Comparison of ENCODE assay signal across 38 cellular contexts in genomic region chr11:105377870-105378269, GRCh38.
"Had no signal": no experiment of that assay in that cellular context is flagged by ENCODE, and none has a peak within 500 bp of the region (broad histone marks: within the 10 kb centered on the region; RNA-seq: fewer than 3 reads in every experiment).

No MANE protein-coding gene starts in this region.

- H3K4me1 Mint-ChIP-seq: activated naive CD4-positive, alpha-beta T cell treated with anti-CD3 and anti-CD28 coated beads, Interleukin-2, amount 10 ng/mL, durations not matched to agents 7 days and 5 days; activated naive CD4-positive, alpha-beta T cell treated with anti-CD3 and anti-CD28 coated beads, Interleukin-2, amount 50 U/mL, for 24 hours; activated naive CD8-positive, alpha-beta T cell treated with anti-CD3 and anti-CD28 coated beads for 36 hours; activated naive CD8-positive, alpha-beta T cell treated with anti-CD3 and anti-CD28 coated beads, Interleukin-2, amount 10 ng/mL, durations not matched to agents 7 days and 5 days; activated naive CD8-positive, alpha-beta T cell treated with anti-CD3 and anti-CD28 coated beads, Interleukin-2, amount 50 U/mL, for 24 hours; activated T-helper 17 cell treated with anti-CD3 and anti-CD28 coated beads, Interleukin-2, amount 50 U/mL, for 72 hours; brain; central memory CD8-positive, alpha-beta T cell had no signal

- H3K4me1 ChIP-seq: adrenal gland, ascending aorta, body of pancreas, breast epithelium had no signal

- H3K27me3 Mint-ChIP-seq: activated naive CD4-positive, alpha-beta T cell treated with anti-CD3 and anti-CD28 coated beads, Interleukin-2, amount 10 ng/mL, durations not matched to agents 7 days and 5 days; activated naive CD8-positive, alpha-beta T cell treated with anti-CD3 and anti-CD28 coated beads for 36 hours; activated naive CD8-positive, alpha-beta T cell treated with anti-CD3 and anti-CD28 coated beads, Interleukin-2, amount 10 ng/mL, durations not matched to agents 7 days and 5 days; activated naive CD8-positive, alpha-beta T cell treated with anti-CD3 and anti-CD28 coated beads, Interleukin-2, amount 50 U/mL, for 24 hours; activated T-cell treated with anti-CD3 and anti-CD28 coated beads, Interleukin-2, amount 50 U/mL, for 24 hours; activated T-helper 17 cell treated with anti-CD3 and anti-CD28 coated beads, Interleukin-2, amount 50 U/mL, for 72 hours; brain; central memory CD8-positive, alpha-beta T cell had no signal

- H3K4me3 ChIP-seq: adrenal gland, ascending aorta, body of pancreas, breast epithelium, cardiac muscle cell had no signal

- H3K27me3 ChIP-seq: adrenal gland, ascending aorta, body of pancreas, brain microvascular endothelial cell, breast epithelium, cardiac muscle cell had no signal

- H3K9me3 Mint-ChIP-seq: activated naive CD8-positive, alpha-beta T cell treated with anti-CD3 and anti-CD28 coated beads, Interleukin-2, amount 50 U/mL, for 24 hours; activated T-helper 1 cell treated with anti-CD3 and anti-CD28 coated beads, Interleukin-12 subunit alpha, Interleukin-12 subunit beta, Interleukin-2, Interleukin-4 antibody, amounts not matched to agents 30 ng/mL and 10 ng/mL and 1 ng/mL, durations not matched to agents 14 hours and 24 hours and 36 hours; central memory CD8-positive, alpha-beta T cell had no signal

- H3K36me3 Mint-ChIP-seq: activated naive CD4-positive, alpha-beta T cell treated with anti-CD3 and anti-CD28 coated beads, Interleukin-2, amount 10 ng/mL, durations not matched to agents 7 days and 5 days; activated naive CD8-positive, alpha-beta T cell; activated naive CD8-positive, alpha-beta T cell treated with anti-CD3 and anti-CD28 coated beads for 36 hours; activated naive CD8-positive, alpha-beta T cell treated with anti-CD3 and anti-CD28 coated beads, Interleukin-2, amount 10 ng/mL, durations not matched to agents 7 days and 5 days; brain had no signal

- H3K27ac ChIP-seq: adrenal gland, ascending aorta, body of pancreas, brain microvascular endothelial cell, breast epithelium, cardiac muscle cell had no signal

- H3K27ac Mint-ChIP-seq: activated naive CD4-positive, alpha-beta T cell treated with anti-CD3 and anti-CD28 coated beads for 36 hours; activated naive CD4-positive, alpha-beta T cell treated with anti-CD3 and anti-CD28 coated beads, Interleukin-2, amount 10 ng/mL, durations not matched to agents 7 days and 5 days; activated naive CD4-positive, alpha-beta T cell treated with anti-CD3 and anti-CD28 coated beads, Interleukin-2, amount 50 U/mL, for 24 hours; activated naive CD4-positive, alpha-beta T cell treated with anti-CD3 and anti-CD28 coated beads, Interleukin-2, amount 50 U/mL, for 72 hours; activated naive CD8-positive, alpha-beta T cell; activated naive CD8-positive, alpha-beta T cell treated with anti-CD3 and anti-CD28 coated beads for 36 hours; activated naive CD8-positive, alpha-beta T cell treated with anti-CD3 and anti-CD28 coated beads, Interleukin-2, amount 10 ng/mL, durations not matched to agents 7 days and 5 days; activated naive CD8-positive, alpha-beta T cell treated with anti-CD3 and anti-CD28 coated beads, Interleukin-2, amount 50 U/mL, for 24 hours; activated T-cell treated with anti-CD3 and anti-CD28 coated beads, Interleukin-2, amount 50 U/mL, for 24 hours; activated T-cell treated with anti-CD3 and anti-CD28 coated beads, Interleukin-2, amount 50 U/mL, for 72 hours; activated T-helper 1 cell treated with anti-CD3 and anti-CD28 coated beads, Interleukin-12 subunit alpha, Interleukin-12 subunit beta, Interleukin-2, Interleukin-4 antibody, amounts not matched to agents 30 ng/mL and 10 ng/mL and 1 ng/mL, durations not matched to agents 14 hours and 24 hours and 36 hours; activated T-helper 17 cell treated with anti-CD3 and anti-CD28 coated beads, Interleukin-2, amount 50 U/mL, for 72 hours; activated T-helper 2 cell treated with anti-CD3 and anti-CD28 coated beads, Interferon-gamma antibody, Interleukin-2, Interleukin-4, amounts not matched to agents 10 μg/mL and 5 μg/mL and 100 μg/mL, durations not matched to agents 14 hours and 24 hours and 36 hours; brain had no signal

- H3K9me3 ChIP-seq: adrenal gland, body of pancreas had no signal

- ATAC-seq: activated naive CD4-positive, alpha-beta T cell treated with anti-CD3 and anti-CD28 coated beads, Interleukin-2, amount 50 U/mL, for 72 hours; activated naive CD8-positive, alpha-beta T cell treated with anti-CD3 and anti-CD28 coated beads, Interleukin-2, amount 50 U/mL, for 24 hours; activated T-cell treated with anti-CD3 and anti-CD28 coated beads, Interleukin-2, amount 50 U/mL, for 4 hours; activated T-cell treated with anti-CD3 and anti-CD28 coated beads, Interleukin-2, amount 50 U/mL, for 72 hours; activated T-helper 17 cell treated with anti-CD3 and anti-CD28 coated beads, Interleukin-2, amount 50 U/mL, for 72 hours; body of pancreas had no signal

- H3K4me3 Mint-ChIP-seq: activated naive CD4-positive, alpha-beta T cell treated with anti-CD3 and anti-CD28 coated beads for 36 hours; activated naive CD4-positive, alpha-beta T cell treated with anti-CD3 and anti-CD28 coated beads, Interleukin-2, amount 10 ng/mL, durations not matched to agents 7 days and 5 days; activated naive CD4-positive, alpha-beta T cell treated with anti-CD3 and anti-CD28 coated beads, Interleukin-2, amount 50 U/mL, for 24 hours; activated naive CD8-positive, alpha-beta T cell; activated naive CD8-positive, alpha-beta T cell treated with anti-CD3 and anti-CD28 coated beads for 36 hours; activated naive CD8-positive, alpha-beta T cell treated with anti-CD3 and anti-CD28 coated beads, Interleukin-2, amount 10 ng/mL, durations not matched to agents 7 days and 5 days; activated naive CD8-positive, alpha-beta T cell treated with anti-CD3 and anti-CD28 coated beads, Interleukin-2, amount 50 U/mL, for 24 hours; activated T-cell treated with anti-CD3 and anti-CD28 coated beads, Interleukin-2, amount 50 U/mL, for 24 hours; activated T-cell treated with anti-CD3 and anti-CD28 coated beads, Interleukin-2, amount 50 U/mL, for 4 hours; activated T-cell treated with anti-CD3 and anti-CD28 coated beads, Interleukin-2, amount 50 U/mL, for 72 hours; activated T-helper 1 cell treated with anti-CD3 and anti-CD28 coated beads, Interleukin-12 subunit alpha, Interleukin-12 subunit beta, Interleukin-2, Interleukin-4 antibody, amounts not matched to agents 30 ng/mL and 10 ng/mL and 1 ng/mL, durations not matched to agents 14 hours and 24 hours and 36 hours; activated T-helper 17 cell treated with anti-CD3 and anti-CD28 coated beads, Interleukin-2, amount 50 U/mL, for 72 hours; brain; central memory CD8-positive, alpha-beta T cell had no signal

- DNase-seq: activated effector memory CD4-positive, alpha-beta T cell treated with anti-CD3 and anti-CD28 coated beads, Interleukin-2, amount 50 U/mL, for 16 hours; activated effector memory CD4-positive, alpha-beta T cell treated with Interleukin-2 at 50 U/mL for 16 hours; activated gamma-delta T cell; activated gamma-delta T cell treated with Interleukin-2 at 50 U/mL for 16 hours; activated naive CD4-positive, alpha-beta T cell; activated naive CD4-positive, alpha-beta T cell treated with anti-CD3 and anti-CD28 coated beads for 36 hours; activated naive CD4-positive, alpha-beta T cell treated with anti-CD3 and anti-CD28 coated beads, Interleukin-2, amount 10 ng/mL, durations not matched to agents 7 days and 5 days; activated naive CD4-positive, alpha-beta T cell treated with anti-CD3 and anti-CD28 coated beads, Interleukin-2, amount 50 U/mL, for 16 hours; activated naive CD4-positive, alpha-beta T cell treated with Interleukin-2 at 50 U/mL for 16 hours; activated naive CD8-positive, alpha-beta T cell treated with anti-CD3 and anti-CD28 coated beads for 36 hours; activated naive CD8-positive, alpha-beta T cell treated with anti-CD3 and anti-CD28 coated beads, Interleukin-2, amount 10 ng/mL, durations not matched to agents 7 days and 5 days; activated naive CD8-positive, alpha-beta T cell treated with anti-CD3 and anti-CD28 coated beads, Interleukin-2, amount 50 U/mL, for 24 hours; activated T-cell treated with anti-CD3 and anti-CD28 coated beads, Interleukin-2, amount 50 U/mL, for 1 hour; activated T-cell treated with anti-CD3 and anti-CD28 coated beads, Interleukin-2, amount 50 U/mL, for 24 hours; activated T-cell treated with anti-CD3 and anti-CD28 coated beads, Interleukin-2, amount 50 U/mL, for 4 hours; activated T-cell treated with anti-CD3 and anti-CD28 coated beads, Interleukin-2, amount 50 U/mL, for 48 hours; activated T-cell treated with anti-CD3 and anti-CD28 coated beads, Interleukin-2, amount 50 U/mL, for 72 hours; adrenal gland; amniotic stem cell; amygdala; anterior cingulate cortex; aorta; body of pancreas; brain microvascular endothelial cell; caudate nucleus; central memory CD4-positive, alpha-beta T cell; cerebellar nuclear complex had no signal

- H3K36me3 ChIP-seq: adrenal gland, ascending aorta, brain microvascular endothelial cell, breast epithelium, cardiac muscle cell had no signal
